24 cellular contexts compared by ENCODE assay signal in genomic region chr3:190595212-190595795, GRCh38.
"Had no signal": no experiment of that assay in that cellular context is flagged by ENCODE, and none has a peak within 500 bp of the region (broad histone marks: within the 10 kb centered on the region; RNA-seq: fewer than 3 reads in every experiment).

No MANE protein-coding gene starts in this region.

- H3K36me3 ChIP-seq: brain microvascular endothelial cell, gastrocnemius medialis, heart left ventricle, left lung, spleen, thyroid gland had no signal

- H3K9me3 Mint-ChIP-seq: activated CD8-positive, alpha-beta T cell treated with anti-CD3 and anti-CD28 coated beads for 36 hours; activated T-helper 17 cell treated with anti-CD3 and anti-CD28 coated beads, Interleukin-2, amount 50 U/mL, for 72 hours had no signal

- H3K27me3 ChIP-seq: brain microvascular endothelial cell, gastrocnemius medialis, heart left ventricle, left lung, spleen, thyroid gland had no signal

- H3K4me3 ChIP-seq: gastrocnemius medialis, heart left ventricle, left lung, spleen, thyroid gland had no signal

- ATAC-seq: activated CD4-positive, CD25-positive, alpha-beta regulatory T cell treated with anti-CD3 and anti-CD28 coated beads, Interleukin-2, amount 50 U/mL, for 24 hours; activated CD8-positive, alpha-beta T cell treated with anti-CD3 and anti-CD28 coated beads for 36 hours; activated naive CD4-positive, alpha-beta T cell treated with anti-CD3 and anti-CD28 coated beads, Interleukin-2, amount 50 U/mL, for 72 hours; activated T-helper 17 cell treated with anti-CD3 and anti-CD28 coated beads, Interleukin-2, amount 50 U/mL, for 72 hours; gastrocnemius medialis; left lung; naive thymus-derived CD4-positive, alpha-beta T cell; stimulated activated naive CD8-positive, alpha-beta T cell treated with anti-CD3 and anti-CD28 coated beads, Interleukin-15, Interleukin-2, amounts not matched to agents 100 U/mL and 50 U/mL, for 24 hours; T-cell had no signal

- H3K27ac ChIP-seq: brain microvascular endothelial cell, gastrocnemius medialis, heart left ventricle, spleen, thyroid gland, VCaP had no signal

- H3K4me3 Mint-ChIP-seq: activated CD4-positive, alpha-beta T cell treated with anti-CD3 and anti-CD28 coated beads, Interleukin-2, amount 10 ng/mL, durations not matched to agents 24 days and 14 days; activated CD8-positive, alpha-beta T cell treated with anti-CD3 and anti-CD28 coated beads for 36 hours; naive thymus-derived CD4-positive, alpha-beta T cell; neural crest cell; T-cell; T-helper 2 cell treated with Interferon-gamma antibody and Interleukin-4, amounts not matched to agents 5 μg/mL and 100 μg/mL, for 36 hours had no signal

- H3K9me3 ChIP-seq: gastrocnemius medialis, heart left ventricle, left lung, spleen, thyroid gland had no signal

- DNase-seq: activated CD4-positive, alpha-beta T cell treated with anti-CD3 and anti-CD28 coated beads, Interleukin-2, amount 10 ng/mL, durations not matched to agents 24 days and 14 days; activated CD8-positive, alpha-beta T cell treated with anti-CD3 and anti-CD28 coated beads for 36 hours; aorta; brain microvascular endothelial cell; central memory CD4-positive, alpha-beta T cell; effector memory CD4-positive, alpha-beta T cell; gastrocnemius medialis; heart left ventricle; left lung; naive thymus-derived CD4-positive, alpha-beta T cell; retina; spleen; stimulated activated CD4-positive, alpha-beta T cell treated with anti-CD3 and anti-CD28 coated beads, Interleukin-4, amount 100 ng/mL, for 4 hours; stimulated activated naive CD8-positive, alpha-beta T cell treated with anti-CD3 and anti-CD28 coated beads, Interleukin-15, Interleukin-2, amounts not matched to agents 100 U/mL and 50 U/mL, for 24 hours; T-cell; thyroid gland had no signal

- H3K27ac Mint-ChIP-seq: activated CD4-positive, alpha-beta T cell treated with anti-CD3 and anti-CD28 coated beads, Interleukin-2, amount 10 ng/mL, durations not matched to agents 24 days and 14 days; activated CD8-positive, alpha-beta T cell treated with anti-CD3 and anti-CD28 coated beads for 36 hours; activated T-helper 17 cell treated with anti-CD3 and anti-CD28 coated beads, Interleukin-2, amount 50 U/mL, for 72 hours; naive thymus-derived CD4-positive, alpha-beta T cell; T-cell; T-helper 2 cell treated with Interferon-gamma antibody and Interleukin-4, amounts not matched to agents 5 μg/mL and 100 μg/mL, for 36 hours had no signal

- FAIRE-seq: colon, urothelium cell line had no signal

- H3K27me3 Mint-ChIP-seq: activated CD4-positive, alpha-beta T cell treated with anti-CD3 and anti-CD28 coated beads, Interleukin-2, amount 10 ng/mL, durations not matched to agents 24 days and 14 days; activated CD8-positive, alpha-beta T cell treated with anti-CD3 and anti-CD28 coated beads for 36 hours; activated T-helper 17 cell treated with anti-CD3 and anti-CD28 coated beads, Interleukin-2, amount 50 U/mL, for 72 hours; naive thymus-derived CD4-positive, alpha-beta T cell; T-cell had no signal

- H3K4me1 Mint-ChIP-seq: activated T-helper 17 cell treated with anti-CD3 and anti-CD28 coated beads, Interleukin-2, amount 50 U/mL, for 72 hours had no signal

- H3K4me1 ChIP-seq: gastrocnemius medialis, spleen had no signal
